Comparison of ENCODE assay signal across 8 cellular contexts in the genomic region with DNA sequence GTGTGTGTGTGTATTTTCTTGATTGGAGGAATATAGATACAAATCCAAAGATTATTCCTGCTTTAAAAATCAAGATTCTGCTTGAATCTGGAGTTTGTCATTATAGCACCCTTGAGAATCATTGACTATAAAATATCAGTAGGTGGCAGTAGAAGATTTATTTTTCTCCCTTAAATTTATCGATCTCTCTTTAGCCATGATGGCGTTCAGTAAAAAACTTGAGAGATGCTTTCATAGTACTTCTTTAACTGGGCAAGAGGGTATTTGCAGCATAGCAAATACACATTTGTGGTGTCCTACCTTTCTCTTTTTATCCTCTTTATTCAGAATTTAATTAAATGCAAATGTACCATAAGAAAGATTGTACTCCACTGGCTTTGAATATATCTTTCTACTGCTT.
DNase-seq lines count a peak whose midpoint lies in the region; ATAC-seq and TF ChIP-seq lines count a peak whose summit lies in the region.

No MANE protein-coding gene starts in this region.

- BruUV-seq in Calu3 (replicated peaks; lab: Mats Ljungman, UMichigan): no TSS peak

- H3K27me3 ChIP-seq in kidney epithelial cell (ENCODE audit: control insufficient read depth, insufficient read depth, low read length) (no peaks in the 10 kb centered on the region), upper lobe of left lung (no peaks in the 10 kb centered on the region)

- no peaks in the 10 kb centered on the region for H3K27me3 Mint-ChIP-seq in Calu3 (ENCODE audit: unreplicated experiment)

- H3K27ac Mint-ChIP-seq in Calu3 (ENCODE audit: unreplicated experiment): no peak overlapping the region

- H3K27ac ChIP-seq in upper lobe of left lung: no peak overlapping the region

- TF ChIP-seq POLR2A in upper lobe of left lung (IDR thresholded peaks at IDR 0.05): no peak

- no peaks in the 10 kb centered on the region for H3K9me3 ChIP-seq in upper lobe of left lung

- ATAC-seq in GM21619 (IDR thresholded peaks at IDR 0.05; ENCODE audit: unreplicated experiment) (peak; percentile 76), upper lobe of left lung (ENCODE audit: low FRiP score in 2 of 2) (peak in 1 of 2 donors; percentile 81), HG02852 (IDR thresholded peaks at IDR 0.05; ENCODE audit: unreplicated experiment) (no peak)

- WGBS in upper lobe of left lung, 2 donors: 3 to 5% methylated on average over 2 of the region's 2 CpGs

- H3K4me3 Mint-ChIP-seq in Calu3 (ENCODE audit: low read depth, unreplicated experiment): no peak overlapping the region

- CTCF ChIA-PET in Calu3 (lab: Charles Lee): interaction anchor here (1.7 to 2.3 kb wide), 3 partner anchors 517 to 553 kb away, joined by 8 to 14 read pairs (median 11); partner anchors contain the start of gene ARRDC3

- H3K4me3 ChIP-seq in astrocyte of the spinal cord (ENCODE audit: low read depth, low read length) (no peak overlapping the region), kidney epithelial cell (ENCODE audit: low read depth, low read length) (no peak overlapping the region), upper lobe of left lung (no peak overlapping the region)

- H3K36me3 ChIP-seq in kidney epithelial cell (ENCODE audit: control insufficient read depth, insufficient read depth, low read length): no peaks in the 10 kb centered on the region
- H3K36me3 ChIP-seq in upper lobe of left lung: no peaks in the 10 kb centered on the region

- no peaks in the 10 kb centered on the region for H3K9me3 Mint-ChIP-seq in Calu3 (ENCODE audit: low read depth, unreplicated experiment)

- H3K4me1 ChIP-seq in upper lobe of left lung: peaks cover 7 to 10% (median 8%) of the 10 kb centered on the region in 4 donors

- H3K4me1 Mint-ChIP-seq in Calu3 (ENCODE audit: low read depth, unreplicated experiment): peaks cover 10% of the 10 kb centered on the region

- peak; percentile 64 for TF ChIP-seq CTCF in Calu3 (IDR thresholded peaks at IDR 0.05; ENCODE audit: unreplicated experiment)
- TF ChIP-seq CTCF in astrocyte of the spinal cord (IDR thresholded peaks at IDR 0.05; ENCODE audit: low read depth, low read length): peak; percentile 31
- peak; percentile 26 for TF ChIP-seq CTCF in kidney epithelial cell (IDR thresholded peaks at IDR 0.05; ENCODE audit: insufficient read depth, low read length, poor library complexity, severe bottlenecking)
- TF ChIP-seq CTCF in upper lobe of left lung (IDR thresholded peaks at IDR 0.05): peak; percentile 20 to 53 (median 42)

- no peaks in the 10 kb centered on the region for H3K36me3 Mint-ChIP-seq in Calu3 (ENCODE audit: insufficient read depth, unreplicated experiment)

- no peak for TF ChIP-seq EP300 in upper lobe of left lung (IDR thresholded peaks at IDR 0.05)

- intact Hi-C loops in Calu3 (cut with micrococcal nuclease; ENCODE audit: unreplicated experiment): loop anchor here (1.0 to 2.0 kb wide), 6 partner anchors 66 to 552 kb away; no protein-coding TSS in a partner anchor

- in situ Hi-C loops in astrocyte of the spinal cord (cut with HindIII; ENCODE audit: low sequenced_read_pairs): no loop called here

- DNase-seq in Calu3 (no peak), NCI-H2196 (lab: John Stamatoyannopoulos, UW; ENCODE audit: unreplicated experiment) (peak; percentile 1), astrocyte of the spinal cord (ENCODE audit: low read depth, low spot score) (peak; percentile 41), kidney epithelial cell (ENCODE audit: low read depth) (no peak), upper lobe of left lung (no peak)
- DNase-seq in activated naive CD4-positive, alpha-beta T cell treated with Interleukin-2 at 50 U/mL for 16 hours: no peak

Comparison
In these comparisons a context has a peak if more than half of its experiments do, and no peak if none do; other contexts are left out.
1. DNase-seq: peak in NCI-H2196 (single experiment) and astrocyte of the spinal cord (single experiment); none in Calu3 (single experiment), kidney epithelial cell (single experiment), upper lobe of left lung (0 of 2) and activated naive CD4-positive, alpha-beta T cell treated with Interleukin-2 at 50 U/mL for 16 hours (single experiment).
2. Peak in every context shown above with its lines, with median percentiles within 50 percentile points of each other: CTCF ChIP-seq.